13 cellular contexts compared by ENCODE assay signal in genomic region chr7:152925412-152926147, GRCh38.
DNase-seq lines count a peak whose midpoint lies in the region; ATAC-seq and TF ChIP-seq lines count a peak whose summit lies in the region.
"Had no signal": no experiment of that assay in that cellular context is flagged by ENCODE, and none has a peak within 500 bp of the region (broad histone marks: within the 10 kb centered on the region; RNA-seq: fewer than 3 reads in every experiment).

No MANE protein-coding gene starts in this region.

- ATAC-seq in RWPE2 (ENCODE audit: low read depth) (peak; percentile 36; the same call in 1 of the 3 replicates), GM18505 (IDR thresholded peaks at IDR 0.05; ENCODE audit: unreplicated experiment) (no peak), GM21515 (IDR thresholded peaks at IDR 0.05; ENCODE audit: unreplicated experiment) (no peak)
- ATAC-seq: GM12878 had no signal

- peaks cover 4% of the 10 kb centered on the region for H3K9me3 Mint-ChIP-seq in glutamatergic neuron (ENCODE audit: unreplicated experiment)

- no peak overlapping the region for H3K9ac ChIP-seq in subcutaneous abdominal adipose tissue (ENCODE audit: low read length in 5 of 5)

- no peak overlapping the region for H3K27ac Mint-ChIP-seq in glutamatergic neuron (ENCODE audit: unreplicated experiment)

- H3K36me3 ChIP-seq in RWPE2 (ENCODE audit: low read depth) (no peaks in the 10 kb centered on the region), mesodermal cell (ENCODE audit: control insufficient read depth, insufficient read depth, low read length) (no peaks in the 10 kb centered on the region), subcutaneous abdominal adipose tissue (ENCODE audit: control insufficient read depth in 5 of 5, insufficient read depth in 5 of 5, low read length in 5 of 5) (no peaks in the 10 kb centered on the region)

- 0 to 1% methylated on average over 63 to 69 of the region's 74 CpGs for WGBS in mesodermal cell (ENCODE audit: insufficient coverage in 2 of 2), 2 experiments

- peak overlapping the region; percentile 67 for H3K4me3 Mint-ChIP-seq in glutamatergic neuron (ENCODE audit: unreplicated experiment)

- no peaks in the 10 kb centered on the region for H3K9me3 ChIP-seq in RWPE2 (ENCODE audit: severe bottlenecking)
- no peaks in the 10 kb centered on the region for H3K9me3 ChIP-seq in mesodermal cell (ENCODE audit: control insufficient read depth, low read length)
- no peaks in the 10 kb centered on the region for H3K9me3 ChIP-seq in subcutaneous abdominal adipose tissue (ENCODE audit: control insufficient read depth in 5 of 5, low read length in 5 of 5)

- peaks cover 21% of the 10 kb centered on the region for H3K27me3 ChIP-seq in RWPE2 (ENCODE audit: insufficient read depth, poor library complexity, severe bottlenecking)
- H3K27me3 ChIP-seq in subcutaneous abdominal adipose tissue (ENCODE audit: control insufficient read depth in 5 of 5, insufficient read depth in 4 of 5, low read length in 5 of 5): peaks cover 10 to 31% (median 29%) of the 10 kb centered on the region in 5 donors

- no peak for TF ChIP-seq POLR2A in GM18505 (IDR thresholded peaks at IDR 0.05; ENCODE audit: borderline replicate concordance, extremely low read depth, insufficient read depth, insufficient read length)

- H3K27ac ChIP-seq in RWPE2 (ENCODE audit: poor library complexity, severe bottlenecking) (no peak overlapping the region), mesodermal cell (ENCODE audit: low read depth, low read length, severe bottlenecking) (no peak overlapping the region), subcutaneous abdominal adipose tissue (ENCODE audit: low read depth, low read length) (no peak overlapping the region)

- H3K4me3 ChIP-seq in RWPE2 (ENCODE audit: severe bottlenecking) (no peak overlapping the region), mesodermal cell (ENCODE audit: extremely low read depth, insufficient read depth, low read length, poor library complexity, severe bottlenecking) (peak overlapping the region; percentile 48), subcutaneous abdominal adipose tissue (ENCODE audit: low read depth in 1 of 5, low read length in 5 of 5) (peak overlapping the region in 3 of 5 donors; percentile 12 to 36 (median 14))
- H3K4me3 ChIP-seq: GM12878 had no signal

- DNase-seq in RWPE2 (ENCODE audit: low spot score) (no peak), glutamatergic neuron (peak; percentile 66), H4 (ENCODE audit: low spot score) (no peak)
- DNase-seq in activated CD8-positive, alpha-beta memory T cell treated with anti-CD3 and anti-CD28 coated beads, Interleukin-2, amount 50 U/mL, for 48 hours: no peak
- DNase-seq: activated naive CD4-positive, alpha-beta T cell; Calu3; kidney glomerular epithelial cell; stimulated activated CD8-positive, alpha-beta memory T cell treated with anti-CD3 and anti-CD28 coated beads, Interleukin-4, amount 100 ng/mL, for 48 hours had no signal

- no peaks in the 10 kb centered on the region for H3K4me1 Mint-ChIP-seq in glutamatergic neuron (ENCODE audit: low read depth, unreplicated experiment)

- H3K4me1 ChIP-seq in RWPE2 (ENCODE audit: insufficient read depth, poor library complexity, severe bottlenecking) (no peaks in the 10 kb centered on the region), mesodermal cell (ENCODE audit: control insufficient read depth, insufficient read depth, low read length, poor library complexity, severe bottlenecking) (no peaks in the 10 kb centered on the region), subcutaneous abdominal adipose tissue (ENCODE audit: control insufficient read depth in 5 of 5, insufficient read depth in 5 of 5, low read length in 5 of 5) (peaks cover 0 to 14% (median 9%) of the 10 kb centered on the region in 5 donors)

- peaks cover 3% of the 10 kb centered on the region for H3K27me3 Mint-ChIP-seq in glutamatergic neuron (ENCODE audit: unreplicated experiment)

- TF ChIP-seq CTCF in RWPE2 (IDR thresholded peaks at IDR 0.05; ENCODE audit: poor library complexity, severe bottlenecking): no peak
- TF ChIP-seq CTCF in glutamatergic neuron (IDR thresholded peaks at IDR 0.05; ENCODE audit: partially characterized antibody, unreplicated experiment): no peak

- H3K36me3 Mint-ChIP-seq in glutamatergic neuron (ENCODE audit: unreplicated experiment): no peaks in the 10 kb centered on the region
